Comparison of ENCODE assay signal across 15 cellular contexts in genomic region chr10:113550365-113550764, GRCh38. TPM values are rescaled to one million over a fixed set of nuclear protein-coding genes. Genes with fewer than 3 reads are reported as not detected.
DNase-seq lines count a peak whose midpoint lies in the region; ATAC-seq, FAIRE-seq and TF ChIP-seq lines count a peak whose summit lies in the region.
"Had no signal": no experiment of that assay in that cellular context is flagged by ENCODE, and none has a peak within 500 bp of the region (broad histone marks: within the 10 kb centered on the region; RNA-seq: fewer than 3 reads in every experiment).

No MANE protein-coding gene starts in this region.

- no peaks in the 10 kb centered on the region for H3K27me3 ChIP-seq in astrocyte (ENCODE audit: insufficient read depth, low read length)
- no peaks in the 10 kb centered on the region for H3K27me3 ChIP-seq in hepatocyte

- peak; percentile 73 for ATAC-seq in HG02885 (IDR thresholded peaks at IDR 0.05; ENCODE audit: poor library complexity, unreplicated experiment)

- H3K9me2 ChIP-seq in hepatocyte (replicated peaks; ENCODE audit: insufficient read depth), result no peaks in the 10 kb centered on the region

- H3K4me1 Mint-ChIP-seq in astrocyte (ENCODE audit: low read depth, unreplicated experiment), result peaks cover 7% of the 10 kb centered on the region

- no peak for TF ChIP-seq CTCF in 22Rv1 (IDR thresholded peaks at IDR 0.05)
- TF ChIP-seq CTCF in astrocyte (IDR thresholded peaks at IDR 0.05; ENCODE audit: insufficient read depth, low read depth, low read length), result no peak
- TF ChIP-seq CTCF in hepatocyte (IDR thresholded peaks at IDR 0.05; ENCODE audit: poor library complexity), result no peak

- no peaks in the 10 kb centered on the region for H3K36me3 ChIP-seq in astrocyte (ENCODE audit: insufficient read depth, low read length)
- H3K36me3 ChIP-seq in hepatocyte (replicated peaks; ENCODE audit: insufficient read depth, low read depth), result no peaks in the 10 kb centered on the region

- FAIRE-seq in astrocyte (lab: Jason Lieb, UNC), result no peak
- FAIRE-seq: small intestine had no signal

- H3K27ac Mint-ChIP-seq in astrocyte (ENCODE audit: unreplicated experiment), result no peak overlapping the region
- H3K27ac Mint-ChIP-seq: HFFc6 had no signal

- no peaks in the 10 kb centered on the region for H3K36me3 Mint-ChIP-seq in astrocyte (ENCODE audit: low read depth, unreplicated experiment)

- H3K9ac ChIP-seq in astrocyte (ENCODE audit: low read length), result no peak overlapping the region

- no peak overlapping the region for H3K4me3 Mint-ChIP-seq in astrocyte (ENCODE audit: unreplicated experiment)
- H3K4me3 Mint-ChIP-seq: HFFc6 had no signal

- DNase-seq in astrocyte (ENCODE audit: low read depth) (peak; percentile 44), hepatocyte (ENCODE audit: low spot score) (no peak), DMS 273 (lab: John Stamatoyannopoulos, UW; ENCODE audit: unreplicated experiment) (no peak), NCI-H524 (lab: John Stamatoyannopoulos, UW) (no peak), D341Med (ENCODE audit: low spot score) (no peak), HUDEP-2 (lab: John Stamatoyannopoulos, UW; ENCODE audit: unreplicated experiment in 76 of 76) (no peak)
- DNase-seq: activated T-cell treated with anti-CD3 and anti-CD28 coated beads, Interleukin-2, amount 50 U/mL, for 1 hour; HFFc6; NCI-H1436; OCI-M1; small intestine; stimulated activated CD8-positive, alpha-beta memory T cell treated with anti-CD3 and anti-CD28 coated beads, Interleukin-4, amount 100 ng/mL, for 48 hours had no signal

- H3K4me1 ChIP-seq in astrocyte (ENCODE audit: insufficient read depth, low read length), result peaks cover 4% of the 10 kb centered on the region
- peaks cover 27% of the 10 kb centered on the region for H3K4me1 ChIP-seq in hepatocyte (ENCODE audit: insufficient read depth)

- peak overlapping the region; percentile 30; the same call in 1 of the 2 replicates for H3K27ac ChIP-seq in 22Rv1
- no peak overlapping the region for H3K27ac ChIP-seq in astrocyte (ENCODE audit: low read depth, low read length)
- peak overlapping the region; percentile 38 for H3K27ac ChIP-seq in hepatocyte

- H2AFZ ChIP-seq in astrocyte (ENCODE audit: low read depth, low read length), result peak overlapping the region; percentile 71
- H2AFZ ChIP-seq in hepatocyte, result no peak overlapping the region

- H3K4me3 ChIP-seq in astrocyte (ENCODE audit: insufficient read depth, low read depth, low read length), result no peak overlapping the region
- H3K4me3 ChIP-seq in hepatocyte, result no peak overlapping the region

- no peaks in the 10 kb centered on the region for H3K9me3 ChIP-seq in astrocyte (ENCODE audit: insufficient read depth, low read depth, low read length)
- H3K9me3 ChIP-seq in hepatocyte (ENCODE audit: low read depth), result no peaks in the 10 kb centered on the region

- peaks cover 3% of the 10 kb centered on the region for H3K9me3 Mint-ChIP-seq in astrocyte (ENCODE audit: unreplicated experiment)
- H3K9me3 Mint-ChIP-seq: HFFc6 had no signal

- H4K20me1 ChIP-seq in astrocyte (ENCODE audit: insufficient read depth, low read length), result no peaks in the 10 kb centered on the region
- H4K20me1 ChIP-seq in hepatocyte (ENCODE audit: insufficient read depth, poor library complexity, severe bottlenecking), result no peaks in the 10 kb centered on the region

- H3K4me2 ChIP-seq in astrocyte (ENCODE audit: low read length) (peak overlapping the region; percentile 10), hepatocyte (no peak overlapping the region)

- H3K27me3 Mint-ChIP-seq in astrocyte (ENCODE audit: low read depth, unreplicated experiment), result peaks cover 22% of the 10 kb centered on the region

- H3K79me2 ChIP-seq in astrocyte (ENCODE audit: insufficient read depth, low read length) (no peaks in the 10 kb centered on the region), hepatocyte (peaks cover 13% of the 10 kb centered on the region)

- WGBS in hepatocyte (ENCODE audit: low lambda C conversion rate, missing lambda C conversion rate), result 69% methylated on average over 6 of the region's 6 CpGs

RNA-seq across cellular contexts. Expression of gene HABP2, which starts 2.5 kb away (rescaled TPM):
- total RNA-seq in astrocyte (not detected in 2 replicates), hepatocyte (102 and 109 TPM in 2 replicates)
- 48.3 and 55.1 TPM in 2 replicates for polyA plus RNA-seq in hepatocyte
- total RNA-seq: HFFc6, mesenteric fat pad had no signal

Comparison
In these comparisons a context has a peak if more than half of its experiments do, and no peak if none do; other contexts are left out.
1. RNA of gene HABP2, which starts 2.5 kb away (total RNA-seq): 102 to 109 TPM in hepatocyte; not detected in astrocyte; every median in the first group is over 100 times any median in the second.